ENCODE assay signal across 26 cellular contexts in the genomic region with DNA sequence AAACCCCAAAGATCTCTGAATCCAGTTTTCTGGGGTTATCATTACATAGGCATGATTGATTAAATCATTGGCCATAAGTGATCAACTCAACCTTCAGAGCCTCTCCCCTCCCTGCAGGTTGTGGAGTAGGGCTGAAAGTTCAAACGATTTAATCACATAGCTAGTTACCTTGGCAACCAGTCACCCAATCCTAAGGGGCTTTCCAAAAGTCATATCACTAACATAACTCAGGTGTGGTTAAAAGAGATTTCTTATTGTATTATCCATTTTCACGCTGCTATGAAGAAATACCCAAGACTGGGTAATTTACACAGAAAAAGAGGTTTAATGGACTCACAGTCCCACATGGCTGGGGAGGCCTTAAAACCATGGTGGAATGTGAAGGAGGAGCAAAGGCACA.
"Had no signal": no experiment of that assay in that cellular context is flagged by ENCODE, and none has a peak within 500 bp of the region (broad histone marks: within the 10 kb centered on the region; RNA-seq: fewer than 3 reads in every experiment).

No MANE protein-coding gene starts in this region.

- H3K27ac ChIP-seq: left ventricle myocardium inferior, neural progenitor cell, neutrophil, parathyroid adenoma, right atrium auricular region, right lobe of liver, skin epidermis, stomach, testis, thyroid gland, transverse colon, upper lobe of left lung, vagina had no signal

- ATAC-seq: natural killer cell; right lobe of liver; stimulated activated naive B cell treated with anti-CD40 and anti-IgM and Interleukin-4, amounts not matched to agents 10 μg/mL and 1 μg/mL and 100 μg/mL, for 72 hours; stimulated activated naive CD8-positive, alpha-beta T cell treated with anti-CD3 and anti-CD28 coated beads, Interleukin-15, Interleukin-2, amounts not matched to agents 100 U/mL and 50 U/mL, for 24 hours had no signal

- H3K4me3 ChIP-seq: left ventricle myocardium inferior, lung, neural progenitor cell, right atrium auricular region, right lobe of liver, skin epidermis, stomach, testis, thyroid gland, transverse colon, upper lobe of left lung, vagina had no signal

- H3K27me3 Mint-ChIP-seq: naive B cell; stimulated activated naive B cell treated with anti-CD40 and anti-IgM and Interleukin-4, amounts not matched to agents 10 μg/mL and 1 μg/mL and 100 μg/mL, for 72 hours had no signal

- H3K36me3 Mint-ChIP-seq: mesothelial cell of epicardium; naive B cell; natural killer cell; neural progenitor cell; stimulated activated naive B cell treated with anti-CD40 and anti-IgM and Interleukin-4, amounts not matched to agents 10 μg/mL and 1 μg/mL and 100 μg/mL, for 72 hours had no signal

- H3K4me1 ChIP-seq: left ventricle myocardium inferior, neural progenitor cell, parathyroid adenoma, right atrium auricular region, right lobe of liver, stomach, testis, thyroid gland, transverse colon, upper lobe of left lung, vagina had no signal

- H3K4me1 Mint-ChIP-seq: naive B cell; natural killer cell; nephron progenitor cell; neural progenitor cell; stimulated activated naive B cell treated with anti-CD40 and anti-IgM and Interleukin-4, amounts not matched to agents 10 μg/mL and 1 μg/mL and 100 μg/mL, for 72 hours had no signal

- H3K9ac ChIP-seq: neural progenitor cell, parathyroid adenoma had no signal

- H3K79me2 ChIP-seq: parathyroid adenoma had no signal

- H3K27me3 ChIP-seq: neural progenitor cell, neutrophil, right atrium auricular region, right lobe of liver, stomach, testis, thyroid gland, transverse colon, upper lobe of left lung, vagina had no signal

- H3K9me3 Mint-ChIP-seq: nephron progenitor cell; stimulated activated naive B cell treated with anti-CD40 and anti-IgM and Interleukin-4, amounts not matched to agents 10 μg/mL and 1 μg/mL and 100 μg/mL, for 72 hours had no signal

- H3K36me3 ChIP-seq: left ventricle myocardium inferior, neural progenitor cell, neutrophil, right atrium auricular region, right lobe of liver, stomach, thyroid gland, transverse colon, upper lobe of left lung, vagina had no signal

- DNase-seq: islet precursor cell; left ventricle myocardium inferior; naive B cell; natural killer cell; nephron progenitor cell; occipital lobe; right lobe of liver; stimulated activated CD4-positive, alpha-beta T cell treated with anti-CD3 and anti-CD28 coated beads, Interleukin-12 subunit alpha, Interleukin-12 subunit beta, amount 100 ng/mL, for 4 hours; stimulated activated CD4-positive, alpha-beta T cell treated with anti-CD3 and anti-CD28 coated beads, Interleukin-15, amount 100 ng/mL, for 24 hours; stimulated activated CD4-positive, alpha-beta T cell treated with anti-CD3 and anti-CD28 coated beads, Interleukin-2, amount 100 ng/mL, for 24 hours; stimulated activated CD4-positive, alpha-beta T cell treated with anti-CD3 and anti-CD28 coated beads, Interleukin-4, amount 100 ng/mL, for 1 hour; stimulated activated naive B cell treated with anti-CD40 and anti-IgM and Interleukin-4, amounts not matched to agents 10 μg/mL and 1 μg/mL and 100 μg/mL, for 72 hours; stimulated activated naive CD8-positive, alpha-beta T cell treated with anti-CD3 and anti-CD28 coated beads, Interleukin-15, Interleukin-2, amounts not matched to agents 100 U/mL and 50 U/mL, for 24 hours; stomach; testis; thyroid gland; transverse colon; upper lobe of left lung had no signal

- H3K4me3 Mint-ChIP-seq: mesothelial cell of epicardium; naive B cell; natural killer cell; nephron progenitor cell; neural progenitor cell; stimulated activated naive B cell treated with anti-CD40 and anti-IgM and Interleukin-4, amounts not matched to agents 10 μg/mL and 1 μg/mL and 100 μg/mL, for 72 hours had no signal

- H2AFZ ChIP-seq: neural progenitor cell, parathyroid adenoma had no signal

- H3K9me3 ChIP-seq: neutrophil, right atrium auricular region, right lobe of liver, stomach, testis, thyroid gland, transverse colon, upper lobe of left lung, vagina had no signal

- H3K4me2 ChIP-seq: neural progenitor cell had no signal

- H3K27ac Mint-ChIP-seq: mesothelial cell of epicardium; naive B cell; natural killer cell; nephron progenitor cell; neural progenitor cell; stimulated activated naive B cell treated with anti-CD40 and anti-IgM and Interleukin-4, amounts not matched to agents 10 μg/mL and 1 μg/mL and 100 μg/mL, for 72 hours had no signal
